In genomic region chr11:1548221-1549070, GRCh38 we compare ENCODE assay signal across 9 cellular contexts. TPM values are rescaled to one million over a fixed set of nuclear protein-coding genes. Genes with fewer than 3 reads are reported as not detected.
DNase-seq lines count a peak whose midpoint lies in the region; ATAC-seq and FAIRE-seq lines count a peak whose summit lies in the region.
"Had no signal": no experiment of that assay in that cellular context is flagged by ENCODE, and none has a peak within 500 bp of the region (broad histone marks: within the 10 kb centered on the region; RNA-seq: fewer than 3 reads in every experiment).

No MANE protein-coding gene starts in this region.

- DNase-seq in HT1080 (ENCODE audit: low read depth) (peak; percentile 33), RCC 7860 (ENCODE audit: low spot score) (peak; percentile 19), foreskin melanocyte (peak; percentile 66), occipital lobe (lab: John Stamatoyannopoulos, UW) (peak; percentile 50)
- no peak for DNase-seq in stimulated activated CD4-positive, alpha-beta T cell treated with anti-CD3 and anti-CD28 coated beads, Interleukin-12 subunit alpha, Interleukin-12 subunit beta, amount 100 ng/mL, for 4 hours

- FAIRE-seq in RCC 7860 (lab: Jason Lieb, UNC), result no peak

- ATAC-seq in HG02852 (IDR thresholded peaks at IDR 0.05; ENCODE audit: unreplicated experiment) (no peak), HG03196 (IDR thresholded peaks at IDR 0.05; ENCODE audit: unreplicated experiment) (no peak)
- ATAC-seq in activated CD4-positive, CD25-positive, alpha-beta regulatory T cell treated with anti-CD3 and anti-CD28 coated beads, Interleukin-2, amount 50 U/mL, for 24 hours, result no peak

RNA-seq across cellular contexts. Expression of gene DUSP8, which starts 23.6 kb away (rescaled TPM):
- 0.07 and 0.40 TPM in 2 replicates for total RNA-seq in HT1080 (2014; rRNA removed; shearing (Covaris generic))
- polyA plus RNA-seq in HT1080 (2015; cell fraction: cytosol; rRNA removed), result 2.4 and 3.1 TPM in 2 replicates
- 3.3 and 3.4 TPM in 2 replicates for polyA plus RNA-seq in HT1080 (2015; cell fraction: nucleus; rRNA removed)
- total RNA-seq in occipital lobe, result 5.6 TPM

RNA-seq across cellular contexts. Expression of gene KRTAP5-1, which starts 36.6 kb away (rescaled TPM):
- not detected in 2 replicates for total RNA-seq in HT1080 (2014; rRNA removed; shearing (Covaris generic))
- polyA plus RNA-seq in HT1080 (2015; cell fraction: cytosol; rRNA removed), result not detected in 2 replicates
- not detected in 2 replicates for polyA plus RNA-seq in HT1080 (2015; cell fraction: nucleus; rRNA removed)
- not detected for total RNA-seq in occipital lobe
- total RNA-seq: pulmonary artery endothelial cell had no signal

RNA-seq across cellular contexts. Expression of gene KRTAP5-2, which starts 49.6 kb away (rescaled TPM):
- not detected in 2 replicates for total RNA-seq in HT1080 (2014; rRNA removed; shearing (Covaris generic))
- not detected in 2 replicates for polyA plus RNA-seq in HT1080 (2015; cell fraction: cytosol; rRNA removed)
- not detected in 2 replicates for polyA plus RNA-seq in HT1080 (2015; cell fraction: nucleus; rRNA removed)
- total RNA-seq in occipital lobe, result not detected
- total RNA-seq: pulmonary artery endothelial cell had no signal

RNA-seq across cellular contexts. Expression of gene KRTAP5-3, which starts 59.8 kb away (rescaled TPM):
- total RNA-seq in HT1080 (2014; rRNA removed; shearing (Covaris generic)), result not detected in 2 replicates
- not detected in 2 replicates for polyA plus RNA-seq in HT1080 (2015; cell fraction: cytosol; rRNA removed)
- polyA plus RNA-seq in HT1080 (2015; cell fraction: nucleus; rRNA removed), result not detected in 2 replicates
- not detected for total RNA-seq in occipital lobe
- total RNA-seq: pulmonary artery endothelial cell had no signal
